ENCODE assay signal across 13 cellular contexts in genomic region chr11:121582296-121582695, GRCh38.
DNase-seq lines count a peak whose midpoint lies in the region; ATAC-seq and TF ChIP-seq lines count a peak whose summit lies in the region.
"Had no signal": no experiment of that assay in that cellular context is flagged by ENCODE, and none has a peak within 500 bp of the region (broad histone marks: within the 10 kb centered on the region; RNA-seq: fewer than 3 reads in every experiment).

No MANE protein-coding gene starts in this region.

- H3K27ac Mint-ChIP-seq in activated naive CD4-positive, alpha-beta T cell treated with anti-CD3 and anti-CD28 coated beads, Interleukin-2, amount 50 U/mL, for 24 hours, result peak overlapping the region; percentile 91
- H3K27ac Mint-ChIP-seq: B cell, HFFc6 had no signal

- H3K79me2 ChIP-seq in SU-DHL-6 (ENCODE audit: insufficient read depth, low read length), result peaks cover 7% of the 10 kb centered on the region; the same call in 1 of the 2 replicates

- peaks cover 91% of the 10 kb centered on the region for H3K36me3 ChIP-seq in SU-DHL-6 (ENCODE audit: low read length)

- H3K36me3 Mint-ChIP-seq in activated naive CD4-positive, alpha-beta T cell treated with anti-CD3 and anti-CD28 coated beads, Interleukin-2, amount 50 U/mL, for 24 hours, result peaks cover 35% of the 10 kb centered on the region

- H3K27me3 ChIP-seq in SU-DHL-6 (ENCODE audit: low read length), result no peaks in the 10 kb centered on the region
- H3K27me3 ChIP-seq: Peyer's patch had no signal

- no peaks in the 10 kb centered on the region for H3K9me3 Mint-ChIP-seq in activated naive CD4-positive, alpha-beta T cell treated with anti-CD3 and anti-CD28 coated beads, Interleukin-2, amount 50 U/mL, for 24 hours

- H2AFZ ChIP-seq in SU-DHL-6 (ENCODE audit: low read depth, low read length, severe bottlenecking), result no peak overlapping the region

- no peak overlapping the region for H3K9ac ChIP-seq in SU-DHL-6 (ENCODE audit: low read length)

- no peaks in the 10 kb centered on the region for H3K27me3 Mint-ChIP-seq in activated naive CD4-positive, alpha-beta T cell treated with anti-CD3 and anti-CD28 coated beads, Interleukin-2, amount 50 U/mL, for 24 hours
- H3K27me3 Mint-ChIP-seq: B cell had no signal

- H3K4me2 ChIP-seq in SU-DHL-6 (ENCODE audit: low read depth, low read length, poor library complexity, severe bottlenecking), result no peak overlapping the region

- H3K4me1 Mint-ChIP-seq in activated naive CD4-positive, alpha-beta T cell treated with anti-CD3 and anti-CD28 coated beads, Interleukin-2, amount 50 U/mL, for 24 hours, result peaks cover 29% of the 10 kb centered on the region

- no peaks in the 10 kb centered on the region for H3K9me3 ChIP-seq in SU-DHL-6 (ENCODE audit: insufficient read depth, low read length)
- H3K9me3 ChIP-seq: Peyer's patch had no signal

- TF ChIP-seq CTCF in SU-DHL-6 (IDR thresholded peaks at IDR 0.05; ENCODE audit: insufficient read depth, low read length, poor library complexity, severe bottlenecking), result no peak
- no peak for TF ChIP-seq CTCF in fibroblast of villous mesenchyme (IDR thresholded peaks at IDR 0.05; ENCODE audit: insufficient read depth, low read depth, low read length)
- TF ChIP-seq CTCF in foreskin fibroblast (IDR thresholded peaks at IDR 0.05; ENCODE audit: low read depth, low read length), result no peak

- H3K4me3 ChIP-seq in SU-DHL-6 (ENCODE audit: insufficient read depth, low read length, poor library complexity, severe bottlenecking) (no peak overlapping the region), fibroblast of villous mesenchyme (ENCODE audit: low read depth, low read length) (no peak overlapping the region), foreskin fibroblast (ENCODE audit: low read depth in 1 of 2, low read length in 2 of 2) (no peak overlapping the region)
- H3K4me3 ChIP-seq: Peyer's patch had no signal

- H3K4me3 Mint-ChIP-seq in activated naive CD4-positive, alpha-beta T cell treated with anti-CD3 and anti-CD28 coated beads, Interleukin-2, amount 50 U/mL, for 24 hours, result no peak overlapping the region
- H3K4me3 Mint-ChIP-seq: B cell, HFFc6 had no signal

- no peaks in the 10 kb centered on the region for H3K9me2 ChIP-seq in SU-DHL-6 (replicated peaks; ENCODE audit: insufficient read depth, low read length)

- peak overlapping the region; percentile 11; the same call in 1 of the 2 replicates for H3K27ac ChIP-seq in SU-DHL-6 (ENCODE audit: low read depth, low read length)

- no peak for ATAC-seq in GM19324 (IDR thresholded peaks at IDR 0.05; ENCODE audit: low FRiP score, unreplicated experiment)
- no peak for ATAC-seq in HG02763 (IDR thresholded peaks at IDR 0.05; ENCODE audit: unreplicated experiment)

- no peaks in the 10 kb centered on the region; the same call in 1 of the 2 replicates for H4K20me1 ChIP-seq in SU-DHL-6 (ENCODE audit: low read depth, low read length)

- no peak for DNase-seq in activated naive CD4-positive, alpha-beta T cell treated with anti-CD3 and anti-CD28 coated beads, Interleukin-2, amount 50 U/mL, for 16 hours
- DNase-seq in fibroblast of villous mesenchyme (ENCODE audit: low read depth) (peak; percentile 38), NCI-H510A (lab: John Stamatoyannopoulos, UW) (no peak), foreskin fibroblast (no peak)
- DNase-seq: activated CD4-positive, alpha-beta T cell treated with anti-CD3 and anti-CD28 coated beads for 4 hours; HFFc6; NCI-H1048; Peyer's patch had no signal

- peaks cover 46% of the 10 kb centered on the region for H3F3A ChIP-seq in SU-DHL-6 (ENCODE audit: insufficient read depth)
